26 cellular contexts compared by ENCODE assay signal in the genomic region with DNA sequence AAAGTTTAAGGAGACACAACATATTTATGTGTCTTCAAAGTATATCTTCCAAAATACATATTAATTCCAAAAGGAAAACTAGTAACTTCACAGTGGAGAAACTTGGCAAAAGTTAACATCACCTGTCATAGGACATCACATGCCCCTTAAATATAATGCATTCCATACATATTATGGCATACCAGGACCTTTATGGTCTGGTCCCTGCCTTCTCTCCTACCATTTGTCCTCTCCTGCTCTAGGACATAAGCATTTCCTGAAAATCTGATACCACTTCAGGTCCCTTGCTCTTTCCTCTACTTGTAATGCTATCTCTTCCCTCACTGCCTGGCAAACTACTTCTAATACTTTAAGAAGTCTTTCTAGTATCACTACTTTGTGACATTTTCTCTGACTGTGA.
"Had no signal": no experiment of that assay in that cellular context is flagged by ENCODE, and none has a peak within 500 bp of the region (broad histone marks: within the 10 kb centered on the region; RNA-seq: fewer than 3 reads in every experiment).

No MANE protein-coding gene starts in this region.

- H3K4me3 Mint-ChIP-seq: activated CD4-positive, alpha-beta memory T cell treated with anti-CD3 and anti-CD28 coated beads, Interleukin-2, amount 10 ng/mL, durations not matched to agents 7 days and 5 days; activated T-cell treated with anti-CD3 and anti-CD28 coated beads, Interleukin-2, amount 50 U/mL, for 4 hours; activated T-helper 17 cell treated with anti-CD3 and anti-CD28 coated beads, Interleukin-2, amount 50 U/mL, for 72 hours; natural killer cell treated with Interleukin-12 subunit alpha and Interleukin-12 subunit beta and Interleukin-15 and Interleukin-18, amount 100 ng/mL, for 72 hours; stimulated activated naive B cell treated with anti-CD40 and anti-IgM and Interleukin-4, amounts not matched to agents 10 μg/mL and 1 μg/mL and 100 μg/mL, for 72 hours had no signal

- H3K27ac Mint-ChIP-seq: activated CD4-positive, alpha-beta memory T cell treated with anti-CD3 and anti-CD28 coated beads, Interleukin-2, amount 10 ng/mL, durations not matched to agents 7 days and 5 days; activated T-helper 17 cell treated with anti-CD3 and anti-CD28 coated beads, Interleukin-2, amount 50 U/mL, for 72 hours; natural killer cell treated with Interleukin-12 subunit alpha and Interleukin-12 subunit beta and Interleukin-15 and Interleukin-18, amount 100 ng/mL, for 72 hours; stimulated activated naive B cell treated with anti-CD40 and anti-IgM and Interleukin-4, amounts not matched to agents 10 μg/mL and 1 μg/mL and 100 μg/mL, for 72 hours had no signal

- H3K36me3 ChIP-seq: breast epithelium, prostate gland had no signal

- H3K27me3 Mint-ChIP-seq: activated CD4-positive, alpha-beta memory T cell treated with anti-CD3 and anti-CD28 coated beads, Interleukin-2, amount 10 ng/mL, durations not matched to agents 7 days and 5 days; activated T-helper 17 cell treated with anti-CD3 and anti-CD28 coated beads, Interleukin-2, amount 50 U/mL, for 72 hours; natural killer cell treated with Interleukin-12 subunit alpha and Interleukin-12 subunit beta and Interleukin-15 and Interleukin-18, amount 100 ng/mL, for 72 hours; stimulated activated naive B cell treated with anti-CD40 and anti-IgM and Interleukin-4, amounts not matched to agents 10 μg/mL and 1 μg/mL and 100 μg/mL, for 72 hours had no signal

- H3K9me3 ChIP-seq: breast epithelium, left lung, mucosa of descending colon, prostate gland, suprapubic skin, tibial artery had no signal

- H3K27me3 ChIP-seq: breast epithelium, left lung, suprapubic skin, tibial artery had no signal

- H3K9me3 Mint-ChIP-seq: activated CD4-positive, alpha-beta memory T cell treated with anti-CD3 and anti-CD28 coated beads, Interleukin-2, amount 10 ng/mL, durations not matched to agents 7 days and 5 days; activated T-cell treated with anti-CD3 and anti-CD28 coated beads, Interleukin-2, amount 50 U/mL, for 4 hours; activated T-helper 17 cell treated with anti-CD3 and anti-CD28 coated beads, Interleukin-2, amount 50 U/mL, for 72 hours; natural killer cell treated with Interleukin-12 subunit alpha and Interleukin-12 subunit beta and Interleukin-15 and Interleukin-18, amount 100 ng/mL, for 72 hours; stimulated activated naive B cell treated with anti-CD40 and anti-IgM and Interleukin-4, amounts not matched to agents 10 μg/mL and 1 μg/mL and 100 μg/mL, for 72 hours had no signal

- H3K4me1 Mint-ChIP-seq: activated CD4-positive, alpha-beta memory T cell treated with anti-CD3 and anti-CD28 coated beads, Interleukin-2, amount 10 ng/mL, durations not matched to agents 7 days and 5 days; activated T-helper 17 cell treated with anti-CD3 and anti-CD28 coated beads, Interleukin-2, amount 50 U/mL, for 72 hours; stimulated activated naive B cell treated with anti-CD40 and anti-IgM and Interleukin-4, amounts not matched to agents 10 μg/mL and 1 μg/mL and 100 μg/mL, for 72 hours had no signal

- H3K27ac ChIP-seq: breast epithelium, coronary artery, left lung, prostate gland, suprapubic skin, tibial artery, VCaP had no signal

- DNase-seq: activated CD4-positive, alpha-beta memory T cell treated with anti-CD3 and anti-CD28 coated beads, Interleukin-2, amount 10 ng/mL, durations not matched to agents 7 days and 5 days; activated CD4-positive, alpha-beta T cell treated with anti-CD3 and anti-CD28 coated beads for 48 hours; activated gamma-delta T cell treated with Interleukin-2 at 50 U/mL for 16 hours; activated naive CD4-positive, alpha-beta T cell treated with anti-CD3 and anti-CD28 coated beads, Interleukin-2, amount 50 U/mL, for 16 hours; activated T-cell treated with anti-CD3 and anti-CD28 coated beads, Interleukin-2, amount 50 U/mL, for 4 hours; amniotic stem cell; foreskin fibroblast; left lung; mesendoderm; mucosa of descending colon; retina; stimulated activated CD4-positive, alpha-beta T cell treated with anti-CD3 and anti-CD28 coated beads, Interleukin-15, amount 100 ng/mL, for 24 hours; stimulated activated CD4-positive, alpha-beta T cell treated with anti-CD3 and anti-CD28 coated beads, Interleukin-2, amount 100 ng/mL, for 24 hours; stimulated activated naive B cell treated with anti-CD40 and anti-IgM and Interleukin-4, amounts not matched to agents 10 μg/mL and 1 μg/mL and 100 μg/mL, for 72 hours; T-helper 9 cell; tibial artery had no signal

- H3K4me1 ChIP-seq: breast epithelium, left lung, prostate gland, suprapubic skin, tibial artery had no signal

- H3K4me3 ChIP-seq: breast epithelium, coronary artery, left lung, lung, mucosa of descending colon, prostate gland, suprapubic skin, tibial artery had no signal

- ATAC-seq: activated CD4-positive, CD25-positive, alpha-beta regulatory T cell treated with anti-CD3 and anti-CD28 coated beads, Interleukin-2, amount 50 U/mL, for 24 hours; activated T-cell treated with anti-CD3 and anti-CD28 coated beads, Interleukin-2, amount 50 U/mL, for 4 hours; activated T-helper 17 cell treated with anti-CD3 and anti-CD28 coated beads, Interleukin-2, amount 50 U/mL, for 72 hours; esophagus mucosa; left lung; mucosa of descending colon; natural killer cell treated with Interleukin-12 subunit alpha and Interleukin-12 subunit beta and Interleukin-15 and Interleukin-18, amount 100 ng/mL, for 72 hours; stimulated activated naive B cell treated with anti-CD40 and anti-IgM and Interleukin-4, amounts not matched to agents 10 μg/mL and 1 μg/mL and 100 μg/mL, for 72 hours had no signal
